Comparison of ENCODE assay signal across 16 cellular contexts in genomic region chr4:88335092-88335665, GRCh38. TPM values are rescaled to one million over a fixed set of nuclear protein-coding genes. Genes with fewer than 3 reads are reported as not detected.
A peak's percentile ranks its signal among the peaks of the same experiment; 100 is the strongest.
DNase-seq lines count a peak whose midpoint lies in the region; ATAC-seq and TF ChIP-seq lines count a peak whose summit lies in the region.
"Had no signal": no experiment of that assay in that cellular context is flagged by ENCODE, and none has a peak within 500 bp of the region (broad histone marks: within the 10 kb centered on the region; RNA-seq: fewer than 3 reads in every experiment).

No MANE protein-coding gene starts in this region.

- H3K27me3 ChIP-seq in GM23248 (replicated peaks; ENCODE audit: insufficient read depth) (no peaks in the 10 kb centered on the region), heart left ventricle (no peaks in the 10 kb centered on the region), osteoblast (ENCODE audit: insufficient read depth, low read length) (no peaks in the 10 kb centered on the region)
- no peaks in the 10 kb centered on the region for H3K27me3 ChIP-seq in CD4-positive, alpha-beta memory T cell (ENCODE audit: insufficient read depth, low read length)
- H3K27me3 ChIP-seq: breast epithelium had no signal

- H3K4me2 ChIP-seq in GM23248 (ENCODE audit: unreplicated experiment) = no peak overlapping the region
- no peak overlapping the region for H3K4me2 ChIP-seq in osteoblast (ENCODE audit: insufficient read depth, low read length)

- POLR2A ChIA-PET in CD4-positive, alpha-beta memory T cell (lab: Charles Lee; ENCODE audit: partially characterized antibody) = interaction anchor here (0.7 kb wide), 1 partner anchor 90 kb away, joined by 3 read pairs; no protein-coding TSS in a partner anchor

- no peaks in the 10 kb centered on the region for H3K36me3 ChIP-seq in GM23248 (ENCODE audit: low read depth)
- no peaks in the 10 kb centered on the region for H3K36me3 ChIP-seq in heart left ventricle
- H3K36me3 ChIP-seq in osteoblast (ENCODE audit: insufficient read depth, low read length) = no peaks in the 10 kb centered on the region
- H3K36me3 ChIP-seq in CD4-positive, alpha-beta memory T cell (ENCODE audit: insufficient read depth, low read length) = no peaks in the 10 kb centered on the region
- H3K36me3 ChIP-seq: breast epithelium had no signal

- H3K36me3 Mint-ChIP-seq in CD4-positive, alpha-beta memory T cell = no peaks in the 10 kb centered on the region
- H3K36me3 Mint-ChIP-seq: activated CD4-positive, alpha-beta memory T cell treated with anti-CD3 and anti-CD28 coated beads for 36 hours had no signal

- no peaks in the 10 kb centered on the region for H4K20me1 ChIP-seq in GM23248 (ENCODE audit: insufficient read depth)
- no peaks in the 10 kb centered on the region for H4K20me1 ChIP-seq in osteoblast (ENCODE audit: insufficient read depth, low read length)

- peak overlapping the region; percentile 54 for H2AFZ ChIP-seq in GM23248
- H2AFZ ChIP-seq in osteoblast (ENCODE audit: low read length) = peak overlapping the region; percentile 49

- CTCF ChIA-PET in CD4-positive, alpha-beta memory T cell (lab: Charles Lee; ENCODE audit: partially characterized antibody) = no interaction called here

- H3K4me3 ChIP-seq in GM23248 = no peak overlapping the region
- H3K4me3 ChIP-seq in heart left ventricle = no peak overlapping the region
- H3K4me3 ChIP-seq in osteoblast (ENCODE audit: insufficient read depth, low read length) = no peak overlapping the region
- H3K4me3 ChIP-seq in CD4-positive, alpha-beta memory T cell (ENCODE audit: low read length in 2 of 2) = no peak overlapping the region
- H3K4me3 ChIP-seq: breast epithelium, mucosa of descending colon had no signal

- TF ChIP-seq CTCF in heart left ventricle (IDR thresholded peaks at IDR 0.05) = no peak
- no peak for TF ChIP-seq CTCF in osteoblast (IDR thresholded peaks at IDR 0.05; ENCODE audit: extremely low read depth, low read depth, low read length)

- no peak overlapping the region for H3K27ac Mint-ChIP-seq in CD4-positive, alpha-beta memory T cell
- H3K27ac Mint-ChIP-seq: activated CD4-positive, alpha-beta memory T cell treated with anti-CD3 and anti-CD28 coated beads for 36 hours; B cell; stimulated activated naive CD8-positive, alpha-beta T cell treated with anti-CD3 and anti-CD28 coated beads, Interleukin-15, Interleukin-2, amounts not matched to agents 100 ng/mL and 50 ng/mL, for 24 hours had no signal

- WGBS in GM23248 (ENCODE audit: low coverage in 1 of 2, low lambda C conversion rate in 2 of 2, missing lambda C conversion rate in 2 of 2), 2 experiments = 22 to 24% methylated on average over 11 of the region's 11 CpGs
- 47 to 65% (median 54%) methylated on average over 11 of the region's 11 CpGs for WGBS in heart left ventricle, 4 donors

- H3K9ac ChIP-seq in GM23248 = no peak overlapping the region

- H3K79me2 ChIP-seq in GM23248 (ENCODE audit: insufficient read depth) = no peaks in the 10 kb centered on the region
- no peaks in the 10 kb centered on the region for H3K79me2 ChIP-seq in osteoblast (ENCODE audit: insufficient read depth, low read length)

- intact Hi-C loops in heart left ventricle (cut with DNase I) = loop anchor here in 4 of 10 donors (5.0 kb wide), 1 partner anchor 38 kb away; no protein-coding TSS in a partner anchor
- intact Hi-C loops in CD4-positive, alpha-beta memory T cell (cut with micrococcal nuclease) = no loop called here

- H3K9me3 ChIP-seq in GM23248 (ENCODE audit: low read depth) = no peaks in the 10 kb centered on the region
- no peaks in the 10 kb centered on the region for H3K9me3 ChIP-seq in heart left ventricle
- H3K9me3 ChIP-seq in osteoblast (ENCODE audit: low read depth, low read length) = no peaks in the 10 kb centered on the region
- H3K9me3 ChIP-seq in CD4-positive, alpha-beta memory T cell (ENCODE audit: control insufficient read depth in 1 of 2, low read length in 2 of 2) = no peaks in the 10 kb centered on the region
- H3K9me3 ChIP-seq: breast epithelium, mucosa of descending colon had no signal

- in situ Hi-C loops in GM23248 (cut with MboI) = no loop called here

- H3K9me2 ChIP-seq in GM23248 (ENCODE audit: insufficient read depth) = no peaks in the 10 kb centered on the region

- H3F3A ChIP-seq in GM23248 (ENCODE audit: insufficient read depth) = 0 out of 2 replicates have a peak, but pooled peaks cover 6% of the 10 kb centered on the region

- no peak for TF ChIP-seq POLR2A in heart left ventricle (IDR thresholded peaks at IDR 0.05)

- H3K4me1 ChIP-seq in GM23248 (ENCODE audit: insufficient read depth) (peaks cover 6% of the 10 kb centered on the region; the same call in 1 of the 2 replicates), heart left ventricle (peaks cover 0 to 8% (median under 1%) of the 10 kb centered on the region in 12 donors), osteoblast (ENCODE audit: insufficient read depth, low read length) (peaks cover 8% of the 10 kb centered on the region)
- no peaks in the 10 kb centered on the region for H3K4me1 ChIP-seq in CD4-positive, alpha-beta memory T cell (ENCODE audit: insufficient read depth, low read length)
- H3K4me1 ChIP-seq: breast epithelium had no signal

- H3K27ac ChIP-seq in GM23248 = no peak overlapping the region
- no peak overlapping the region for H3K27ac ChIP-seq in heart left ventricle
- H3K27ac ChIP-seq in osteoblast (ENCODE audit: low read depth, low read length) = no peak overlapping the region
- H3K27ac ChIP-seq in CD4-positive, alpha-beta memory T cell (ENCODE audit: low read depth, low read length) = no peak overlapping the region
- H3K27ac ChIP-seq: breast epithelium, HL-60 had no signal

- H3K4me1 Mint-ChIP-seq in CD4-positive, alpha-beta memory T cell = peaks cover 0 to 5% (median 3%) of the 10 kb centered on the region in 4 donors

- no peak overlapping the region for H3K4me3 Mint-ChIP-seq in CD4-positive, alpha-beta memory T cell
- H3K4me3 Mint-ChIP-seq: activated CD4-positive, alpha-beta memory T cell treated with anti-CD3 and anti-CD28 coated beads for 36 hours; B cell; stimulated activated naive CD8-positive, alpha-beta T cell treated with anti-CD3 and anti-CD28 coated beads, Interleukin-15, Interleukin-2, amounts not matched to agents 100 ng/mL and 50 ng/mL, for 24 hours had no signal

- peaks cover 1 to 3% of the 10 kb centered on the region in 2 donors for H3K27me3 Mint-ChIP-seq in CD4-positive, alpha-beta memory T cell
- H3K27me3 Mint-ChIP-seq: B cell; stimulated activated naive CD8-positive, alpha-beta T cell treated with anti-CD3 and anti-CD28 coated beads, Interleukin-15, Interleukin-2, amounts not matched to agents 100 ng/mL and 50 ng/mL, for 24 hours had no signal

- H3K9me3 Mint-ChIP-seq in CD4-positive, alpha-beta memory T cell = peaks cover 0 to 3% (median 0%) of the 10 kb centered on the region in 8 donors
- H3K9me3 Mint-ChIP-seq: activated CD4-positive, alpha-beta memory T cell treated with anti-CD3 and anti-CD28 coated beads for 36 hours; stimulated activated naive CD8-positive, alpha-beta T cell treated with anti-CD3 and anti-CD28 coated beads, Interleukin-15, Interleukin-2, amounts not matched to agents 100 ng/mL and 50 ng/mL, for 24 hours had no signal

- DNase-seq in GM23248 (peak; percentile 64), SHP77 treated with DMSO at 0.1 percent for 48 hours (lab: John Stamatoyannopoulos, UW) (peak; percentile 51), heart left ventricle (peak in 1 of 5 donors; percentile 23), osteoblast (ENCODE audit: insufficient read length, low spot score, missing footprints) (no peak), epidermal melanocyte (ENCODE audit: insufficient read length, low spot score) (no peak), NCI-H748 treated with DMSO at 0.1 percent for 48 hours (lab: John Stamatoyannopoulos, UW) (no peak)
- no peak for DNase-seq in effector CD8-positive, alpha-beta T cell (lab: John Stamatoyannopoulos, UW)
- DNase-seq in CD4-positive, alpha-beta memory T cell = no peak
- DNase-seq: activated CD4-positive, alpha-beta memory T cell treated with anti-CD3 and anti-CD28 coated beads for 36 hours; activated gamma-delta T cell treated with Interleukin-2 at 50 U/mL for 16 hours; NCI-H2107 had no signal

- peak in 3 of 4 donors; percentile 19 to 76 (median 53) for ATAC-seq in heart left ventricle
- ATAC-seq: mucosa of descending colon had no signal

RNA-seq across cellular contexts. Expression of gene HERC6, which starts 43.5 kb away (rescaled TPM):
- 0.51 and 1.1 TPM in 2 replicates for total RNA-seq in GM23248 (2014; rRNA removed; shearing (Covaris generic))
- polyA plus RNA-seq in GM23248 (2016; fragmentation: Nextera tagmentation; extraction: Ambion mirVana) (1.2 and 1.3 TPM in 2 replicates), heart left ventricle (1 to 10 TPM; 2.3 to 4.4 TPM)
- total RNA-seq in heart left ventricle (10 to 100 TPM in 7 of 9 donors, 1 to 10 TPM in 2; 6.1 to 22.0 (median 15.6) TPM), osteoblast (12.4 and 21.4 TPM in 2 replicates)
- 10 to 100 TPM; 26.8 to 29.5 TPM for total RNA-seq in CD4-positive, alpha-beta memory T cell
- polyA plus RNA-seq in CD4-positive, alpha-beta memory T cell = 10 to 100 TPM; 28.4 to 32.0 TPM

RNA-seq across cellular contexts. Expression of gene PPM1K, which starts 50.8 kb away (rescaled TPM):
- total RNA-seq in GM23248 (2014; rRNA removed; shearing (Covaris generic)) = 4.6 and 8.2 TPM in 2 replicates
- 4.3 and 5.5 TPM in 2 replicates for polyA plus RNA-seq in GM23248 (2016; fragmentation: Nextera tagmentation; extraction: Ambion mirVana)
- total RNA-seq in heart left ventricle = 100 to 1,000 TPM; 140 to 332 (median 245) TPM
- 10 to 100 TPM; 72.8 to 88.5 TPM for polyA plus RNA-seq in heart left ventricle
- total RNA-seq in osteoblast = 21.0 and 21.2 TPM in 2 replicates
- 10 to 100 TPM; 82.2 to 84.3 TPM for total RNA-seq in CD4-positive, alpha-beta memory T cell
- 10 to 100 TPM; 83.8 to 84.5 TPM for polyA plus RNA-seq in CD4-positive, alpha-beta memory T cell

Comparison
In these comparisons a context has a peak if more than half of its experiments do, and no peak if none do; other contexts are left out.
1. DNase-seq: peak in GM23248 (single experiment) and SHP77 treated with DMSO at 0.1 percent for 48 hours (single experiment); none in osteoblast (single experiment), effector CD8-positive, alpha-beta T cell (single experiment), epidermal melanocyte (single experiment), CD4-positive, alpha-beta memory T cell (0 of 5) and NCI-H748 treated with DMSO at 0.1 percent for 48 hours (single experiment).